ENCODE assay signal across 8 cellular contexts in genomic region chr5:7851240-7851592, GRCh38. TPM values are rescaled to one million over a fixed set of nuclear protein-coding genes. Genes with fewer than 3 reads are reported as not detected.
A peak's percentile ranks its signal among the peaks of the same experiment; 100 is the strongest.
DNase-seq lines count a peak whose midpoint lies in the region; ATAC-seq and TF ChIP-seq lines count a peak whose summit lies in the region.

No MANE protein-coding gene starts in this region.

- intact Hi-C loops in prostate gland (cut with DNase I): loop anchor here (10.0 kb wide), 1 partner anchor 1086 kb away; no protein-coding TSS in a partner anchor

- H3K4me3 ChIP-seq in CD8-positive, alpha-beta memory T cell (ENCODE audit: low read length): no peak overlapping the region
- H3K4me3 ChIP-seq in SJSA1 (peak overlapping the region; percentile 40; the same call in 1 of the 2 replicates), fibroblast of villous mesenchyme (ENCODE audit: low read depth, low read length) (peak overlapping the region; percentile 44), prostate gland (peak overlapping the region; percentile 37 to 61)

- peaks cover 6% of the 10 kb centered on the region for H3K4me1 ChIP-seq in CD8-positive, alpha-beta memory T cell (ENCODE audit: insufficient read depth, low read length)
- peaks cover 6% of the 10 kb centered on the region for H3K4me1 ChIP-seq in SJSA1 (replicated peaks)
- no peaks in the 10 kb centered on the region for H3K4me1 ChIP-seq in prostate gland (replicated peaks)

- H3K27ac ChIP-seq in CD8-positive, alpha-beta memory T cell (ENCODE audit: low read depth, low read length): no peak overlapping the region
- H3K27ac ChIP-seq in SJSA1 (no peak overlapping the region), prostate gland (peak overlapping the region; percentile 41 to 44)

- H3K9me3 Mint-ChIP-seq in CD8-positive, alpha-beta memory T cell: no peaks in the 10 kb centered on the region

- peaks cover 8% of the 10 kb centered on the region for H3K27me3 ChIP-seq in CD8-positive, alpha-beta memory T cell (ENCODE audit: insufficient read depth, low read length, poor library complexity, severe bottlenecking)
- H3K27me3 ChIP-seq in SJSA1 (replicated peaks): peaks cover 15% of the 10 kb centered on the region
- no peaks in the 10 kb centered on the region for H3K27me3 ChIP-seq in prostate gland (replicated peaks; ENCODE audit: insufficient read depth)

- no peak for DNase-seq in CD8-positive, alpha-beta memory T cell
- DNase-seq in SJSA1 (ENCODE audit: low read depth in 1 of 2, low spot score in 2 of 2) (no peak), fibroblast of villous mesenchyme (ENCODE audit: low read depth) (no peak), prostate gland (ENCODE audit: low spot score) (no peak)
- DNase-seq in stimulated activated CD4-positive, alpha-beta T cell treated with anti-CD3 and anti-CD28 coated beads, Interleukin-2, amount 100 ng/mL, for 24 hours: no peak
- DNase-seq in effector CD8-positive, alpha-beta T cell (lab: John Stamatoyannopoulos, UW): no peak

- POLR2A ChIA-PET in CD8-positive, alpha-beta memory T cell (lab: Charles Lee): interaction anchor here (1.4 kb wide), 1 partner anchor 21 kb away, joined by 4 read pairs; no protein-coding TSS in a partner anchor

- peaks cover 16 to 28% (median 22%) of the 10 kb centered on the region in 3 donors for H3K4me1 Mint-ChIP-seq in CD8-positive, alpha-beta memory T cell

- CTCF ChIA-PET in CD8-positive, alpha-beta memory T cell (lab: Charles Lee): interaction anchor here (1.3 kb wide), 1 partner anchor 9 kb away, joined by 5 read pairs; no protein-coding TSS in a partner anchor

- peak overlapping the region in 4 of 8 donors; percentile 14 to 82 (median 36) for H3K27ac Mint-ChIP-seq in CD8-positive, alpha-beta memory T cell

- TF ChIP-seq CTCF in fibroblast of villous mesenchyme (IDR thresholded peaks at IDR 0.05; ENCODE audit: insufficient read depth, low read depth, low read length) (no peak), prostate gland (IDR thresholded peaks at IDR 0.05) (no peak)

- H3K27me3 Mint-ChIP-seq in CD8-positive, alpha-beta memory T cell: peaks cover 31 to 43% of the 10 kb centered on the region in 2 donors

- WGBS in prostate gland: 46% methylated on average over 16 of the region's 16 CpGs

- no peaks in the 10 kb centered on the region for H3K36me3 Mint-ChIP-seq in CD8-positive, alpha-beta memory T cell

- H3K36me3 ChIP-seq in CD8-positive, alpha-beta memory T cell (ENCODE audit: insufficient read depth, low read length): no peaks in the 10 kb centered on the region
- H3K36me3 ChIP-seq in SJSA1: no peaks in the 10 kb centered on the region
- no peaks in the 10 kb centered on the region for H3K36me3 ChIP-seq in prostate gland

- peak overlapping the region; percentile 68 to 93 (median 82) for H3K4me3 Mint-ChIP-seq in CD8-positive, alpha-beta memory T cell

- no peaks in the 10 kb centered on the region for H3K9me3 ChIP-seq in CD8-positive, alpha-beta memory T cell (ENCODE audit: low read length)
- H3K9me3 ChIP-seq in SJSA1 (replicated peaks): peaks cover 3% of the 10 kb centered on the region
- H3K9me3 ChIP-seq in prostate gland: no peaks in the 10 kb centered on the region

- ATAC-seq in GM21723 (IDR thresholded peaks at IDR 0.05; ENCODE audit: unreplicated experiment) (no peak), GM21786 (IDR thresholded peaks at IDR 0.05; ENCODE audit: unreplicated experiment) (no peak)

- no peak for TF ChIP-seq POLR2A in prostate gland (IDR thresholded peaks at IDR 0.05)

RNA-seq across cellular contexts. Expression of gene CFAP90, which starts 0.3 kb away (rescaled TPM):
- not detected for total RNA-seq in CD8-positive, alpha-beta memory T cell
- polyA plus RNA-seq in CD8-positive, alpha-beta memory T cell: not detected
- not detected in 2 replicates for total RNA-seq in SJSA1 (2014; rRNA removed; shearing (Covaris generic))
- not detected in 2 replicates for total RNA-seq in fibroblast of villous mesenchyme
- 1 to 10 TPM in 1 of 2 donors, under 1 TPM in 1; 0.87 to 1.1 TPM for total RNA-seq in prostate gland

RNA-seq across cellular contexts. Expression of gene FASTKD3, which starts 17.6 kb away (rescaled TPM):
- 10 to 100 TPM; 20.4 to 21.3 TPM for total RNA-seq in CD8-positive, alpha-beta memory T cell
- 12.3 TPM for polyA plus RNA-seq in CD8-positive, alpha-beta memory T cell
- total RNA-seq in SJSA1 (2014; rRNA removed; shearing (Covaris generic)): 7.3 and 23.6 TPM in 2 replicates
- total RNA-seq in fibroblast of villous mesenchyme: 11.3 and 22.0 TPM in 2 replicates
- 10 to 100 TPM in 1 of 2 donors, 1 to 10 TPM in 1; 9.7 to 10.7 TPM for total RNA-seq in prostate gland

RNA-seq across cellular contexts. Expression of gene MTRR, which starts 17.7 kb away (rescaled TPM):
- total RNA-seq in CD8-positive, alpha-beta memory T cell: 10 to 100 TPM; 45.5 to 50.5 TPM
- polyA plus RNA-seq in CD8-positive, alpha-beta memory T cell: 36.8 TPM
- 37.5 and 52.1 TPM in 2 replicates for total RNA-seq in SJSA1 (2014; rRNA removed; shearing (Covaris generic))
- total RNA-seq in fibroblast of villous mesenchyme (33.2 and 41.5 TPM in 2 replicates), prostate gland (10 to 100 TPM; 34.5 to 64.6 TPM)

Comparison
In these comparisons a context has a peak if more than half of its experiments do, and no peak if none do; other contexts are left out.
1. H3K27ac ChIP-seq: peak in prostate gland (2 of 2); none in CD8-positive, alpha-beta memory T cell (single experiment) and SJSA1 (single experiment).